ENCODE assay signal across 1 cellular context in genomic region chr10:89327803-89328441, GRCh38.
TF ChIP-seq lines count a peak whose summit lies in the region.

TSS of gene IFIT3 (plus strand) at chr10:89327997. CDS start at chr10:89328074, 77 bp downstream.

TF ChIP-seq in A549, 52 proteins besides CTCF, POLR2A, EP300 and RAD21:
- TF ChIP-seq JUN (IDR thresholded peaks at IDR 0.05), result peak in 1 of 2 experiments; percentile 31; a peak in 1 of 5 replicates
- TF ChIP-seq MAFK (IDR thresholded peaks at IDR 0.05; ENCODE audit: partially characterized antibody), result peak; percentile 35
- TF ChIP-seq RFX5 (IDR thresholded peaks at IDR 0.05), result no peak
- peak; percentile 26; the same call in 1 of the 2 replicates for TF ChIP-seq GATA3 (IDR thresholded peaks at IDR 0.05; ENCODE audit: borderline replicate concordance)
